ENCODE assay signal across 8 cellular contexts in the genomic region with DNA sequence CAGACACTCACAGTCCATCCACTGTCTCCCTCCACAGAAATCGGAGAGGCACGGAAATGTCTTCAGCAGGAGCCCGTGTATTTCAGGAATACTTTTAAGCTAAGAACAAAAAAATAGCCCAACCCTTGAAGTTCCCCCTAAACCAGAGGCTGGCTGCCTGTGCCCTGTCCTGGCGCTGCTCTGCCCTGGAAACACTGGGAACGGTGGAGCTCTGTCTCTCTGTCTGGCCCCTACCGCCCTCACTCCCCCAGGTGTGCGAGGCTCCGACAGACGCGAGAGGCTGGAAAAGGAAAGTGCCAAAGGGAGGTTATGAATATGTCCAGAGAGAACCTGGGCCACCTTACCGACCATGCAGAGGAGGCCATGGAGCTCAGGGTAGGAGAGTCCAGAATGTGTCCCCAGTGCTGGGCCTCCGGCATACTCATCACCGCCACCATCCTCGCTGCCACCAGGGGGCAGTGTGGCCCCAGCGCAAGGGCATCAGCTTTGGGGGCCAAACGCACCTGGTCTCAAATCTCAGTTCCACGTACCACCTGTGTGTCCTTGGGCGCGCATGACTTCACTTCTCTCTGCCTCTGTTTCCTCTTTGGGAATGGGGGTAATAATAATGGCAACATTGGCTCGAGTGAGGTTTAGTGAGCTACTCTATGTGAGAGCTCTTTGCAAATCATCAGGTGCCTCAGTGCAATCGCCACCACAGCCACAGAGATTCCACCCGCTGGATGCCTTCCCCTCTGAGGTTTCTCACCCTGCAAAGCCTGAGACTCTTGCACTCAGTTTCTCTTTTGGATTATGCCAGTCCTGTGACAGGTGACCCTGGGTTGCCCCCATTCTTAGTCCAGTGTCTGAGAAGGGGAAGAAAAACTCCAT. TPM values are rescaled to one million over a fixed set of nuclear protein-coding genes. Genes with fewer than 3 reads are reported as not detected.
A peak's percentile ranks its signal among the peaks of the same experiment; 100 is the strongest.
DNase-seq lines count a peak whose midpoint lies in the region; ATAC-seq, FAIRE-seq and TF ChIP-seq lines count a peak whose summit lies in the region.

No MANE protein-coding gene starts in this region.

- BruUV-seq in endothelial cell of umbilical vein (replicated peaks; lab: Mats Ljungman, UMichigan), result no TSS peak

- intact Hi-C loops in endothelial cell of umbilical vein (cut with micrococcal nuclease), result loop anchor here (1.0 kb wide), 2 partner anchors 108 to 117 kb away; no protein-coding TSS in a partner anchor
- intact Hi-C loops in naive thymus-derived CD4-positive, alpha-beta T cell (cut with micrococcal nuclease), result loop anchor here (1.0 to 5.0 kb wide), 8 partner anchors 65 to 242 kb away; partner anchors contain the start of genes SPCS2 (in 2 of the 2) and XRRA1 (in 2 of the 2)

- no peaks in the 10 kb centered on the region for H4K20me1 ChIP-seq in endothelial cell of umbilical vein (replicated peaks; ENCODE audit: control insufficient read depth, extremely low read depth, insufficient read depth, low read length)

- H2AFZ ChIP-seq in endothelial cell of umbilical vein (ENCODE audit: low read depth, low read length), result no peak overlapping the region

- H3K27me3 Mint-ChIP-seq in naive thymus-derived CD4-positive, alpha-beta T cell, result peaks cover 0 to 22% (median 8%) of the 10 kb centered on the region in 5 donors
- peaks cover 33% of the 10 kb centered on the region for H3K27me3 Mint-ChIP-seq in stimulated activated memory B cell treated with anti-CD40 and anti-IgM and Interleukin-4, amounts not matched to agents 10 μg/mL and 1 μg/mL and 100 μg/mL, for 72 hours

- no peak for TF ChIP-seq POLR2A in endothelial cell of umbilical vein (IDR thresholded peaks at IDR 0.05; ENCODE audit: low read depth, low read length)

- H3K9me3 ChIP-seq in endothelial cell of umbilical vein (replicated peaks; ENCODE audit: control insufficient read depth, insufficient read depth, low read length), result no peaks in the 10 kb centered on the region
- H3K9me3 ChIP-seq in naive thymus-derived CD4-positive, alpha-beta T cell (ENCODE audit: control insufficient read depth in 2 of 3, low read length in 3 of 3), result no peaks in the 10 kb centered on the region

- no peak overlapping the region for H3K4me2 ChIP-seq in endothelial cell of umbilical vein (ENCODE audit: insufficient read depth, low read length)

- H3K9me3 Mint-ChIP-seq in naive thymus-derived CD4-positive, alpha-beta T cell, result no peaks in the 10 kb centered on the region
- H3K9me3 Mint-ChIP-seq in stimulated activated memory B cell treated with anti-CD40 and anti-IgM and Interleukin-4, amounts not matched to agents 10 μg/mL and 1 μg/mL and 100 μg/mL, for 72 hours, result no peaks in the 10 kb centered on the region

- peak overlapping the region in 8 of 9 donors; percentile 30 to 92 (median 74) for H3K27ac Mint-ChIP-seq in naive thymus-derived CD4-positive, alpha-beta T cell
- no peak overlapping the region for H3K27ac Mint-ChIP-seq in stimulated activated memory B cell treated with anti-CD40 and anti-IgM and Interleukin-4, amounts not matched to agents 10 μg/mL and 1 μg/mL and 100 μg/mL, for 72 hours

- H3K4me3 ChIP-seq in endothelial cell of umbilical vein (replicated peaks in 1 of 3; ENCODE audit: insufficient read depth in 1 of 3, low read depth in 1 of 3, low read length in 3 of 3), result no peak overlapping the region
- H3K4me3 ChIP-seq in naive thymus-derived CD4-positive, alpha-beta T cell (ENCODE audit: low read length), result no peak overlapping the region

- POLR2A ChIA-PET in endothelial cell of umbilical vein (lab: Charles Lee), result interaction anchor here (1.0 to 1.2 kb wide), 2 partner anchors 64 to 108 kb away, joined by 3 to 4 read pairs; no protein-coding TSS in a partner anchor
- POLR2A ChIA-PET in naive thymus-derived CD4-positive, alpha-beta T cell (lab: Charles Lee), result interaction anchor here (0.6 to 5.5 kb wide), 6 partner anchors 101 to 133 kb away, joined by 3 to 57 read pairs (median 4); partner anchors contain the start of gene TPBGL

- no peaks in the 10 kb centered on the region for H3K36me3 ChIP-seq in endothelial cell of umbilical vein (ENCODE audit: control insufficient read depth in 2 of 2, extremely low read depth in 1 of 2, insufficient read depth in 2 of 2, low read length in 2 of 2)
- H3K36me3 ChIP-seq in naive thymus-derived CD4-positive, alpha-beta T cell (ENCODE audit: control insufficient read depth in 2 of 3, insufficient read depth in 3 of 3, low read length in 3 of 3), result no peaks in the 10 kb centered on the region

- TF ChIP-seq CTCF in endothelial cell of umbilical vein (IDR thresholded peaks at IDR 0.05; ENCODE audit: extremely low read depth in 1 of 2, insufficient read depth in 1 of 2, low read depth in 1 of 2, low read length in 2 of 2), result peak; percentile 88 to 96

- peaks cover 0 to 4% (median 0%) of the 10 kb centered on the region in 5 donors for H3K36me3 Mint-ChIP-seq in naive thymus-derived CD4-positive, alpha-beta T cell
- no peaks in the 10 kb centered on the region for H3K36me3 Mint-ChIP-seq in stimulated activated memory B cell treated with anti-CD40 and anti-IgM and Interleukin-4, amounts not matched to agents 10 μg/mL and 1 μg/mL and 100 μg/mL, for 72 hours

- CTCF ChIA-PET in endothelial cell of umbilical vein (lab: Charles Lee), result interaction anchor here (0.7 to 15.2 kb wide), 55 partner anchors 8 to 213 kb away, joined by 3 to 1202 read pairs (median 7); partner anchors contain the start of genes SLCO2B1 and TPBGL
- CTCF ChIA-PET in naive thymus-derived CD4-positive, alpha-beta T cell (lab: Charles Lee), result interaction anchor here (0.6 to 9.8 kb wide), 25 partner anchors 13 to 448 kb away, joined by 3 to 185 read pairs (median 4); partner anchors contain the start of genes TPBGL and XRRA1

- peak; percentile 79 for FAIRE-seq in endothelial cell of umbilical vein (lab: Jason Lieb, UNC)

- H3K4me1 Mint-ChIP-seq in naive thymus-derived CD4-positive, alpha-beta T cell, result peaks cover 32 to 47% (median 40%) of the 10 kb centered on the region in 7 donors
- peaks cover 32% of the 10 kb centered on the region for H3K4me1 Mint-ChIP-seq in stimulated activated memory B cell treated with anti-CD40 and anti-IgM and Interleukin-4, amounts not matched to agents 10 μg/mL and 1 μg/mL and 100 μg/mL, for 72 hours

- H3K4me3 Mint-ChIP-seq in naive thymus-derived CD4-positive, alpha-beta T cell, result no peak overlapping the region
- H3K4me3 Mint-ChIP-seq in stimulated activated memory B cell treated with anti-CD40 and anti-IgM and Interleukin-4, amounts not matched to agents 10 μg/mL and 1 μg/mL and 100 μg/mL, for 72 hours, result no peak overlapping the region

- no peak overlapping the region for H3K27ac ChIP-seq in endothelial cell of umbilical vein (ENCODE audit: insufficient read depth, low read depth, low read length)
- no peak overlapping the region for H3K27ac ChIP-seq in naive thymus-derived CD4-positive, alpha-beta T cell (ENCODE audit: low read depth, low read length)

- dilution Hi-C loops in endothelial cell of umbilical vein (cut with MboI; ENCODE audit: extremely low pct_ligation_motif_present, low sequenced_read_pairs), result no loop called here

- DNase-seq in SHP77 (lab: John Stamatoyannopoulos, UW), result peak; percentile 53
- DNase-seq in SHP77 treated with DMSO at 0.1 percent for 48 hours (lab: John Stamatoyannopoulos, UW), result no peak
- DNase-seq in NCI-H1092 treated with DMSO at 0.1 percent for 48 hours (lab: John Stamatoyannopoulos, UW), result peak; percentile 53
- DNase-seq in activated CD8-positive, alpha-beta memory T cell treated with anti-CD3 and anti-CD28 coated beads for 4 hours (ENCODE audit: low read depth in 2 of 2), result peak; percentile 52 to 56
- DNase-seq in endothelial cell of umbilical vein (ENCODE audit: low read depth, low spot score), result peak; percentile 41
- DNase-seq in naive thymus-derived CD4-positive, alpha-beta T cell, result peak; percentile 58 to 84 (median 70)

- peak; percentile 75 for ATAC-seq in naive thymus-derived CD4-positive, alpha-beta T cell
- peak; percentile 74 for ATAC-seq in stimulated activated memory B cell treated with anti-CD40 and anti-IgM and Interleukin-4, amounts not matched to agents 10 μg/mL and 1 μg/mL and 100 μg/mL, for 72 hours
- ATAC-seq in GM19467 (IDR thresholded peaks at IDR 0.05; ENCODE audit: unreplicated experiment), result no peak

- H3K9me1 ChIP-seq in endothelial cell of umbilical vein (replicated peaks; ENCODE audit: control insufficient read depth, extremely low read depth, insufficient read depth, low read length), result no peaks in the 10 kb centered on the region

- H3K9ac ChIP-seq in endothelial cell of umbilical vein (replicated peaks; ENCODE audit: extremely low read depth, insufficient read depth, low read length), result no peak overlapping the region

- peaks cover 9 to 10% of the 10 kb centered on the region in 2 experiments for H3K27me3 ChIP-seq in endothelial cell of umbilical vein (ENCODE audit: control insufficient read depth in 2 of 2, insufficient read depth in 2 of 2, low read length in 2 of 2)
- no peaks in the 10 kb centered on the region for H3K27me3 ChIP-seq in naive thymus-derived CD4-positive, alpha-beta T cell (ENCODE audit: control insufficient read depth in 2 of 2, insufficient read depth in 2 of 2, low read length in 2 of 2)

- no peaks in the 10 kb centered on the region for H3K79me2 ChIP-seq in endothelial cell of umbilical vein (ENCODE audit: control insufficient read depth, insufficient read depth, low read length)

- H3K4me1 ChIP-seq in endothelial cell of umbilical vein (ENCODE audit: control insufficient read depth, extremely low read depth, insufficient read depth, low read length), result peaks cover 16% of the 10 kb centered on the region
- H3K4me1 ChIP-seq in naive thymus-derived CD4-positive, alpha-beta T cell (ENCODE audit: control insufficient read depth in 2 of 2, insufficient read depth in 2 of 2, low read length in 2 of 2), result peaks cover 20 to 24% of the 10 kb centered on the region in 2 donors

RNA-seq across cellular contexts. Expression of gene SLCO2B1, which starts 10.4 kb away (rescaled TPM):
- total RNA-seq in endothelial cell of umbilical vein, result not detected in 2 replicates
- 0.04 and 0.10 TPM in 2 replicates for polyA plus RNA-seq in endothelial cell of umbilical vein
- polyA plus RNA-seq in endothelial cell of umbilical vein (2011; cell fraction: cytosol; rRNA removed), result 0.03 and 0.04 TPM in 2 replicates
- not detected in 2 replicates for polyA plus RNA-seq in endothelial cell of umbilical vein (2011; cell fraction: nucleus; rRNA removed)
- 0.10 TPM in 1 of 2 replicates, not detected in the other for polyA plus RNA-seq in endothelial cell of umbilical vein (2012)
- 0.42 and 0.75 TPM in 2 replicates for polyA minus RNA-seq in endothelial cell of umbilical vein
- not detected for polyA minus RNA-seq in endothelial cell of umbilical vein (2011; cell fraction: cytosol; rRNA and poly(A)+ RNA removed)
- polyA minus RNA-seq in endothelial cell of umbilical vein (2011; cell fraction: nucleus; rRNA and poly(A)+ RNA removed), result not detected in 2 replicates
- total RNA-seq in naive thymus-derived CD4-positive, alpha-beta T cell, result 1 to 10 TPM in 2 of 5 experiments, under 1 TPM in 2, not detected in 1; 0.19 to 4.3 (median 1.9) TPM
- not detected for polyA plus RNA-seq in naive thymus-derived CD4-positive, alpha-beta T cell

RNA-seq across cellular contexts. Expression of gene OR2AT4, which starts 43.8 kb away (rescaled TPM):
- not detected in 2 replicates for total RNA-seq in endothelial cell of umbilical vein
- polyA plus RNA-seq in endothelial cell of umbilical vein, result not detected in 2 replicates
- polyA plus RNA-seq in endothelial cell of umbilical vein (2011; cell fraction: cytosol; rRNA removed), result not detected in 2 replicates
- not detected in 2 replicates for polyA plus RNA-seq in endothelial cell of umbilical vein (2011; cell fraction: nucleus; rRNA removed)
- polyA plus RNA-seq in endothelial cell of umbilical vein (2012), result not detected in 2 replicates
- polyA minus RNA-seq in endothelial cell of umbilical vein, result 0.05 and 1.00 TPM in 2 replicates
- polyA minus RNA-seq in endothelial cell of umbilical vein (2011; cell fraction: cytosol; rRNA and poly(A)+ RNA removed), result not detected
- polyA minus RNA-seq in endothelial cell of umbilical vein (2011; cell fraction: nucleus; rRNA and poly(A)+ RNA removed), result not detected in 2 replicates
- not detected for total RNA-seq in naive thymus-derived CD4-positive, alpha-beta T cell
- polyA plus RNA-seq in naive thymus-derived CD4-positive, alpha-beta T cell, result not detected
